Comparison of ENCODE assay signal across 1 cellular context in genomic region chr2:27308359-27308875, GRCh38.
TF ChIP-seq lines count a peak whose summit lies in the region.

A gene with protein sequence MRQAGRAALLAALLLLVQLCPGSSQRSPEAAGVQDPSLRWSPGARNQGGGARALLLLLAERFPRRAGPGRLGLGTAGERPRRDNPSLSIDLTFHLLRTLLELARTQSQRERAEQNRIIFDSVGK (minus strand): TSS chr2:27308445. CDS start chr2:27307895, 550 bp downstream.

TF ChIP-seq in endothelial cell of umbilical vein, 7 proteins besides CTCF, POLR2A, EP300 and RAD21 (continued from another document):
- no peak for TF ChIP-seq POLR2AphosphoS5 (IDR thresholded peaks at IDR 0.05; ENCODE audit: insufficient read depth, low read depth, low read length)
